Comparison of ENCODE assay signal across 14 cellular contexts in the genomic region with DNA sequence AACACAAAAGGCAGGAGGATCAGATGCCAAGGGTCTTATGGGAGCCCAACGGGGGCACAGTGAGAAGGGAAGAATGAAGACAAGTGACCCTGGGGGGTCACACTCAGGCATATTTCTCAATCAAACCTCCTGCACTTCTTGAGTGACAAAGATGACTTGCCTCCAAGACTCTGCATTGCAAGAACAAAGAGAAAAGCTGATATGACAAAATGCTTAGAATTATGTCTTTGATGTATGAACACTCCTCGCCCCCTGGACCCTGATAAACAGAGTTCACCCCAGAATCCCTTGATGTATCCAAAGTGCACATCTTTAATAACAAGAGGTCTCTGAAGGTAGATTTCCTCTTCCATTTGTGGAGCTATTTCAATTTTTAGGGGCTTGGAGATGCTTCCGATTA.
"Had no signal": no experiment of that assay in that cellular context is flagged by ENCODE, and none has a peak within 500 bp of the region (broad histone marks: within the 10 kb centered on the region; RNA-seq: fewer than 3 reads in every experiment).

No MANE protein-coding gene starts in this region.

- DNase-seq: effector CD8-positive, alpha-beta T cell; heart left ventricle; hippocampal formation; kidney glomerular epithelial cell; mucosa of descending colon; naive thymus-derived CD8-positive, alpha-beta T cell; sigmoid colon; stimulated activated CD4-positive, alpha-beta T cell treated with anti-CD3 and anti-CD28 coated beads, Interleukin-2, amount 100 ng/mL, for 24 hours; stimulated activated CD4-positive, alpha-beta T cell treated with anti-CD3 and anti-CD28 coated beads, Interleukin-4, amount 100 ng/mL, for 4 hours; stimulated activated naive CD4-positive, alpha-beta T cell treated with Interleukin-2 at 50 U/mL for 16 hours had no signal

- H3K27me3 ChIP-seq: sigmoid colon had no signal

- H3K27ac ChIP-seq: coronary artery, heart left ventricle, sigmoid colon had no signal

- H3K9me3 ChIP-seq: mucosa of descending colon, sigmoid colon had no signal

- H3K27ac Mint-ChIP-seq: type B pancreatic cell had no signal

- H3K4me3 Mint-ChIP-seq: naive thymus-derived CD8-positive, alpha-beta T cell; neural crest cell; type B pancreatic cell had no signal

- ATAC-seq: heart left ventricle; naive thymus-derived CD8-positive, alpha-beta T cell had no signal

- H3K9me3 Mint-ChIP-seq: naive thymus-derived CD8-positive, alpha-beta T cell; neural crest cell; type B pancreatic cell had no signal

- H3K36me3 ChIP-seq: heart left ventricle, sigmoid colon had no signal

- H3K36me3 Mint-ChIP-seq: naive thymus-derived CD8-positive, alpha-beta T cell; type B pancreatic cell had no signal

- H3K4me3 ChIP-seq: coronary artery, heart left ventricle, mucosa of descending colon, sigmoid colon, skin epidermis had no signal
